In the genomic region with DNA sequence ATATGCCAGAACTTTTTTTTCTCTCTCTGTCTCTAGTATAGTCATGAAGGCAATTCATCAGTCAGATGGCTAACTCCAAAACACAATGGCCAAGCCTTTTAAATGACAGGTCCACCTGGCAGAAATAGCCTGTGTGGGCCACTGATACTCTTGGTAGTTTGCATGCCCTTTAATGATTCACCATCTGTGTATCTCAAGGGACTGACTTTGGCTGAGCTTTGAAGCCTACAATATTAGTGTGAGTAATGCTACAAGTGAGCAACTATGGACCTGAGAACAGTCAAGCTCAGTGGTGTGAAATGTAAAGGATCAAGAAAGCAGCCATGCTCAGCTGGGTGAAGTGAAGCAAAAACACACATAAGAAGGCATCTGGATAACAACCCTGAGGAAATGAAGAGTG, we compare ENCODE assay signal across 14 cellular contexts.
DNase-seq lines count a peak whose midpoint lies in the region; ATAC-seq, FAIRE-seq and TF ChIP-seq lines count a peak whose summit lies in the region.
"Had no signal": no experiment of that assay in that cellular context is flagged by ENCODE, and none has a peak within 500 bp of the region (broad histone marks: within the 10 kb centered on the region; RNA-seq: fewer than 3 reads in every experiment).

No MANE protein-coding gene starts in this region.

- peaks cover 0 to 2% (median 0%) of the 10 kb centered on the region in 3 donors for H3K36me3 Mint-ChIP-seq in naive thymus-derived CD8-positive, alpha-beta T cell
- H3K36me3 Mint-ChIP-seq: naive B cell had no signal

- ATAC-seq in HG03097 (IDR thresholded peaks at IDR 0.05; ENCODE audit: low FRiP score, unreplicated experiment) (peak; percentile 86), HG02870 (IDR thresholded peaks at IDR 0.05; ENCODE audit: unreplicated experiment) (no peak)
- ATAC-seq in naive thymus-derived CD8-positive, alpha-beta T cell: no peak
- ATAC-seq: activated CD8-positive, alpha-beta T cell treated with anti-CD3 and anti-CD28 coated beads, Interleukin-2, amount 10 ng/mL, durations not matched to agents 7 days and 5 days had no signal

- H3K9me3 Mint-ChIP-seq in naive thymus-derived CD8-positive, alpha-beta T cell: peaks cover 0 to 2% (median 0%) of the 10 kb centered on the region in 9 donors
- H3K9me3 Mint-ChIP-seq: naive B cell had no signal

- no peaks in the 10 kb centered on the region for H3K9me1 ChIP-seq in keratinocyte (ENCODE audit: control insufficient read depth, extremely low read depth, insufficient read depth, low read length)

- no peaks in the 10 kb centered on the region for H4K20me1 ChIP-seq in keratinocyte (ENCODE audit: control insufficient read depth, extremely low read depth, insufficient read depth, low read length)

- H3K4me1 Mint-ChIP-seq in naive thymus-derived CD8-positive, alpha-beta T cell: no peaks in the 10 kb centered on the region
- H3K4me1 Mint-ChIP-seq: naive B cell had no signal

- no peaks in the 10 kb centered on the region for H3K79me2 ChIP-seq in keratinocyte (ENCODE audit: control insufficient read depth, insufficient read depth, low read length)

- no peak overlapping the region for H3K27ac Mint-ChIP-seq in naive thymus-derived CD8-positive, alpha-beta T cell
- H3K27ac Mint-ChIP-seq: activated CD8-positive, alpha-beta T cell treated with anti-CD3 and anti-CD28 coated beads, Interleukin-2, amount 10 ng/mL, durations not matched to agents 7 days and 5 days; naive B cell had no signal

- H3K4me3 ChIP-seq in astrocyte of the cerebellum (ENCODE audit: low read depth, low read length): no peak overlapping the region
- H3K4me3 ChIP-seq in keratinocyte (ENCODE audit: control insufficient read depth in 2 of 3, extremely low read depth in 1 of 3, insufficient read depth in 2 of 3, low read depth in 1 of 3, low read length in 3 of 3): no peak overlapping the region
- H3K4me3 ChIP-seq: dorsolateral prefrontal cortex had no signal

- H2AFZ ChIP-seq in keratinocyte (ENCODE audit: control insufficient read depth, low read length): no peak overlapping the region

- DNase-seq in ACHN (peak; percentile 45), astrocyte of the cerebellum (ENCODE audit: low read depth) (peak; percentile 65), keratinocyte (ENCODE audit: low read depth, low spot score) (no peak), GM12891 (ENCODE audit: insufficient read length, low spot score) (no peak), NCI-H1048 (lab: John Stamatoyannopoulos, UW) (no peak)
- DNase-seq in naive thymus-derived CD8-positive, alpha-beta T cell: no peak
- DNase-seq: activated CD8-positive, alpha-beta T cell treated with anti-CD3 and anti-CD28 coated beads, Interleukin-2, amount 10 ng/mL, durations not matched to agents 7 days and 5 days; activated naive CD4-positive, alpha-beta T cell treated with anti-CD3 and anti-CD28 coated beads, Interleukin-2, amount 50 U/mL, for 16 hours; dorsolateral prefrontal cortex; naive B cell; NCI-H1092; stimulated activated CD4-positive, alpha-beta T cell treated with anti-CD3 and anti-CD28 coated beads, Interleukin-12 subunit alpha, Interleukin-12 subunit beta, amount 100 ng/mL, for 4 hours had no signal

- H3K4me2 ChIP-seq in keratinocyte (ENCODE audit: control insufficient read depth, extremely low read depth, insufficient read depth, low read depth, low read length): no peak overlapping the region

- H3K27me3 ChIP-seq in keratinocyte (ENCODE audit: control insufficient read depth, extremely low read depth, insufficient read depth, low read length): no peaks in the 10 kb centered on the region

- POLR2A ChIA-PET in naive thymus-derived CD8-positive, alpha-beta T cell (lab: Charles Lee): no interaction called here

- no peak overlapping the region for H3K9ac ChIP-seq in keratinocyte (ENCODE audit: control insufficient read depth, extremely low read depth, insufficient read depth, low read length)

- no peak for TF ChIP-seq CTCF in astrocyte of the cerebellum (IDR thresholded peaks at IDR 0.05; ENCODE audit: low read depth, low read length, missing control alignments)
- TF ChIP-seq CTCF in keratinocyte (optimal IDR thresholded peaks at IDR 0.05 in 1 of 3, IDR thresholded peaks at IDR 0.05 in 1 of 3, conservative IDR thresholded peaks at IDR 0.05 in 1 of 3; ENCODE audit: extremely low read depth in 1 of 3, insufficient read depth in 2 of 3, low read length in 3 of 3): no peak

- no peaks in the 10 kb centered on the region for H3K36me3 ChIP-seq in keratinocyte (ENCODE audit: control insufficient read depth in 2 of 2, extremely low read depth in 1 of 2, insufficient read depth in 2 of 2, low read length in 2 of 2)

- H3K4me1 ChIP-seq in keratinocyte (ENCODE audit: control insufficient read depth, extremely low read depth, insufficient read depth, low read length): no peaks in the 10 kb centered on the region

- in situ Hi-C loops in ACHN (cut with HindIII; ENCODE audit: low pct_ligation_motif_present, low pct_unique_long_range_greater_than_20kb, low sequenced_read_pairs) (no loop called here), astrocyte of the cerebellum (cut with HindIII; ENCODE audit: low sequenced_read_pairs) (no loop called here)

- H3K27ac ChIP-seq in keratinocyte (ENCODE audit: control insufficient read depth, insufficient read depth, low read length): no peak overlapping the region
- H3K27ac ChIP-seq: dorsolateral prefrontal cortex had no signal

- H3K9me3 ChIP-seq in keratinocyte (ENCODE audit: control insufficient read depth, low read depth, low read length): no peaks in the 10 kb centered on the region

- dilution Hi-C loops in keratinocyte (cut with MboI; ENCODE audit: extremely low pct_ligation_motif_present, low sequenced_read_pairs): no loop called here

- no peaks in the 10 kb centered on the region for H3K27me3 Mint-ChIP-seq in naive thymus-derived CD8-positive, alpha-beta T cell
- H3K27me3 Mint-ChIP-seq: naive B cell had no signal

- H3K4me3 Mint-ChIP-seq in naive thymus-derived CD8-positive, alpha-beta T cell: no peak overlapping the region
- H3K4me3 Mint-ChIP-seq: activated CD8-positive, alpha-beta T cell treated with anti-CD3 and anti-CD28 coated beads, Interleukin-2, amount 10 ng/mL, durations not matched to agents 7 days and 5 days; naive B cell had no signal

- TF ChIP-seq POLR2A in GM12891 (IDR thresholded peaks at IDR 0.05; ENCODE audit: low read depth, low read length): no peak

- peak; percentile 68 for FAIRE-seq in keratinocyte (lab: Jason Lieb, UNC)
- FAIRE-seq in GM12891 (lab: Jason Lieb, UNC): no peak

TF ChIP-seq in GM12891, 5 proteins besides CTCF, POLR2A, EP300 and RAD21:
- TF ChIP-seq TAF1 (IDR thresholded peaks at IDR 0.05; ENCODE audit: low read depth, low read length) (no peak), PAX5 (IDR thresholded peaks at IDR 0.05; ENCODE audit: insufficient read depth, low read length, severe bottlenecking) (no peak), SPI1 (IDR thresholded peaks at IDR 0.05; ENCODE audit: low read depth, low read length) (no peak), POLR2AphosphoS5 (IDR thresholded peaks at IDR 0.05; ENCODE audit: low read depth, low read length) (no peak), POU2F2 (IDR thresholded peaks at IDR 0.05; ENCODE audit: low read depth, low read length) (no peak)

Comparison
In these comparisons a context has a peak if more than half of its experiments do, and no peak if none do; other contexts are left out.
1. DNase-seq: peak in ACHN (single experiment) and astrocyte of the cerebellum (single experiment); none in keratinocyte (single experiment), naive thymus-derived CD8-positive, alpha-beta T cell (0 of 10), GM12891 (single experiment) and NCI-H1048 (single experiment).